In genomic region chr14:73865536-73866113, GRCh38 we compare ENCODE assay signal across 19 cellular contexts. TPM values are rescaled to one million over a fixed set of nuclear protein-coding genes. Genes with fewer than 3 reads are reported as not detected.
DNase-seq lines count a peak whose midpoint lies in the region; ATAC-seq, FAIRE-seq and TF ChIP-seq lines count a peak whose summit lies in the region.
"Had no signal": no experiment of that assay in that cellular context is flagged by ENCODE, and none has a peak within 500 bp of the region (broad histone marks: within the 10 kb centered on the region; RNA-seq: fewer than 3 reads in every experiment).

No MANE protein-coding gene starts in this region.

- intact Hi-C loops in HepG2 (cut with micrococcal nuclease; ENCODE audit: unreplicated experiment), result no loop called here
- intact Hi-C loops in right lobe of liver (cut with DNase I), result no loop called here
- intact Hi-C loops in K562 (cut with micrococcal nuclease), result loop anchor here (5.0 kb wide), 1 partner anchor 38 kb away; no protein-coding TSS in a partner anchor

- H4K20me1 ChIP-seq in HepG2 (ENCODE audit: insufficient read depth, low read length) (no peaks in the 10 kb centered on the region), K562 (replicated peaks; ENCODE audit: control insufficient read depth, insufficient read depth, low read length) (no peaks in the 10 kb centered on the region)

- H3K79me2 ChIP-seq in HepG2 (ENCODE audit: insufficient read depth, low read length) (no peaks in the 10 kb centered on the region), K562 (ENCODE audit: control insufficient read depth, insufficient read depth, low read length) (no peaks in the 10 kb centered on the region), parathyroid adenoma (no peaks in the 10 kb centered on the region)

- no peak for ATAC-seq in HepG2
- no peak for ATAC-seq in right lobe of liver
- ATAC-seq in K562, result no peak
- no peak for ATAC-seq in HG02852 (IDR thresholded peaks at IDR 0.05; ENCODE audit: unreplicated experiment)

- POLR2A ChIA-PET in HepG2 (lab: Yijun Ruan, JAX), result interaction anchor here (0.9 to 1.6 kb wide), 2 partner anchors 14 to 15 kb away, joined by 3 to 4 read pairs; partner anchors contain the start of gene PTGR2
- POLR2A ChIA-PET in K562 (lab: Yijun Ruan, JAX), result interaction anchor here (1.4 kb wide), 1 partner anchor 14 kb away, joined by 5 read pairs; the partner anchor contains the start of gene PTGR2

- no peak for FAIRE-seq in HepG2 (lab: Jason Lieb, UNC)
- FAIRE-seq in K562 (lab: Jason Lieb, UNC), result no peak
- FAIRE-seq: G401.6 had no signal

- no TSS peak for BruUV-seq in HepG2 (replicated peaks; lab: Mats Ljungman, UMichigan)
- no TSS peak for BruUV-seq in K562 (replicated peaks; lab: Mats Ljungman, UMichigan)

- TF ChIP-seq RAD21 in HepG2 (CRISPR knock-in tag; IDR thresholded peaks at IDR 0.05) (no peak), K562 (CRISPR knock-in tag; conservative IDR thresholded peaks at IDR 0.05 in 1 of 2, IDR thresholded peaks at IDR 0.05 in 1 of 2) (no peak)

- H3K27ac Mint-ChIP-seq in activated naive CD4-positive, alpha-beta T cell treated with anti-CD3 and anti-CD28 coated beads, Interleukin-2, amount 10 ng/mL, durations not matched to agents 7 days and 5 days, result no peak overlapping the region
- H3K27ac Mint-ChIP-seq: CD4-positive, CD25-positive, alpha-beta regulatory T cell; IgD-negative memory B cell had no signal

- CTCF ChIA-PET in HepG2 (lab: Yijun Ruan, JAX; ENCODE audit: low intra/inter-chr PET ratio, low total read pairs), result no interaction called here
- CTCF ChIA-PET in K562 (lab: Yijun Ruan, JAX; ENCODE audit: low intra/inter-chr PET ratio), result no interaction called here
- CTCF ChIA-PET in activated naive CD4-positive, alpha-beta T cell treated with anti-CD3 and anti-CD28 coated beads, Interleukin-2, amount 10 ng/mL, durations not matched to agents 7 days and 5 days (lab: Charles Lee), result interaction anchor here (0.6 to 0.9 kb wide), 2 partner anchors 37 to 166 kb away, joined by 3 to 4 read pairs; no protein-coding TSS in a partner anchor

- H3K27me3 Mint-ChIP-seq in activated naive CD4-positive, alpha-beta T cell treated with anti-CD3 and anti-CD28 coated beads, Interleukin-2, amount 10 ng/mL, durations not matched to agents 7 days and 5 days, result no peaks in the 10 kb centered on the region
- H3K27me3 Mint-ChIP-seq: CD4-positive, CD25-positive, alpha-beta regulatory T cell; IgD-negative memory B cell had no signal

- no peak overlapping the region for H3K4me2 ChIP-seq in HepG2 (ENCODE audit: low read depth, low read length)
- no peak overlapping the region for H3K4me2 ChIP-seq in K562 (ENCODE audit: insufficient read depth, low read length)
- no peak overlapping the region for H3K4me2 ChIP-seq in parathyroid adenoma (ENCODE audit: low read length)

- H2AFZ ChIP-seq in HepG2 (ENCODE audit: low read length) (no peak overlapping the region), K562 (ENCODE audit: low read depth, low read length) (no peak overlapping the region), parathyroid adenoma (peak overlapping the region; percentile 17)

- H3K27me3 ChIP-seq in HepG2 (ENCODE audit: control insufficient read depth in 1 of 2, insufficient read depth in 2 of 2, low read length in 2 of 2) (no peaks in the 10 kb centered on the region), right lobe of liver (no peaks in the 10 kb centered on the region), K562 (ENCODE audit: control insufficient read depth in 2 of 2, insufficient read depth in 2 of 2, low read length in 2 of 2) (no peaks in the 10 kb centered on the region), parathyroid adenoma (ENCODE audit: control insufficient read depth, insufficient read depth, low read length) (no peaks in the 10 kb centered on the region)
- H3K27me3 ChIP-seq: BE2C had no signal

- TF ChIP-seq POLR2A in HepG2 (IDR thresholded peaks at IDR 0.05; ENCODE audit: insufficient read depth in 1 of 2, low read depth in 2 of 2, low read length in 2 of 2) (no peak), right lobe of liver (IDR thresholded peaks at IDR 0.05) (no peak), K562 (conservative IDR thresholded peaks at IDR 0.05) (no peak)

- TF ChIP-seq CTCF in HepG2 (CRISPR knock-in tag; IDR thresholded peaks at IDR 0.05) (no peak), right lobe of liver (IDR thresholded peaks at IDR 0.05) (no peak), K562 (IDR thresholded peaks at IDR 0.05 in 2 of 3, conservative IDR thresholded peaks at IDR 0.05 in 1 of 3; ENCODE audit: insufficient read depth in 2 of 3, low read depth in 1 of 3, low read length in 3 of 3) (no peak), parathyroid adenoma (IDR thresholded peaks at IDR 0.05) (no peak)

- no peaks in the 10 kb centered on the region for H3K9me1 ChIP-seq in K562 (ENCODE audit: control insufficient read depth, insufficient read depth, low read length)

- H3K36me3 ChIP-seq in HepG2 (replicated peaks in 1 of 2; ENCODE audit: control insufficient read depth in 1 of 2, insufficient read depth in 2 of 2, low read length in 2 of 2) (0 out of 5 replicates have a peak, but pooled peaks cover 0 to 1% of the 10 kb centered on the region in 2 experiments), right lobe of liver (peaks cover 0 to 28% (median 11%) of the 10 kb centered on the region in 4 donors), K562 (ENCODE audit: control insufficient read depth, insufficient read depth, low read length) (peaks cover 39% of the 10 kb centered on the region), parathyroid adenoma (ENCODE audit: control insufficient read depth, insufficient read depth, low read length) (no peaks in the 10 kb centered on the region)

- H3K9ac ChIP-seq in HepG2 (ENCODE audit: insufficient read depth, low read depth, low read length) (no peak overlapping the region), K562 (ENCODE audit: insufficient read depth in 1 of 2, low read depth in 2 of 2, low read length in 2 of 2) (no peak overlapping the region), parathyroid adenoma (no peak overlapping the region)

- H3K4me3 ChIP-seq in HepG2 (replicated peaks in 1 of 3; ENCODE audit: insufficient read depth in 1 of 3, low read depth in 2 of 3, low read length in 3 of 3) (no peak overlapping the region), right lobe of liver (no peak overlapping the region), K562 (no peak overlapping the region), parathyroid adenoma (ENCODE audit: low read depth, low read length) (no peak overlapping the region)
- H3K4me3 ChIP-seq: HAP-1 had no signal

- H3K9me3 ChIP-seq in HepG2 (ENCODE audit: low read length) (no peaks in the 10 kb centered on the region), right lobe of liver (no peaks in the 10 kb centered on the region), K562 (replicated peaks; ENCODE audit: control insufficient read depth, insufficient read depth, low read depth, low read length) (no peaks in the 10 kb centered on the region), parathyroid adenoma (ENCODE audit: control insufficient read depth, low read length) (no peaks in the 10 kb centered on the region)
- H3K9me3 ChIP-seq: BE2C, HAP-1 had no signal

- no peak overlapping the region for H3K4me3 Mint-ChIP-seq in activated naive CD4-positive, alpha-beta T cell treated with anti-CD3 and anti-CD28 coated beads, Interleukin-2, amount 10 ng/mL, durations not matched to agents 7 days and 5 days
- H3K4me3 Mint-ChIP-seq: CD4-positive, CD25-positive, alpha-beta regulatory T cell; CD8-positive, alpha-beta memory T cell; IgD-negative memory B cell had no signal

- no peak overlapping the region for H3K27ac ChIP-seq in HepG2 (ENCODE audit: extremely low read length, insufficient read depth, low read length)
- H3K27ac ChIP-seq in right lobe of liver, result no peak overlapping the region
- H3K27ac ChIP-seq in K562 (ENCODE audit: extremely low read depth, low read depth, low read length), result no peak overlapping the region
- H3K27ac ChIP-seq in parathyroid adenoma, result peak overlapping the region; percentile 90

- no peaks in the 10 kb centered on the region for H3K4me1 Mint-ChIP-seq in activated naive CD4-positive, alpha-beta T cell treated with anti-CD3 and anti-CD28 coated beads, Interleukin-2, amount 10 ng/mL, durations not matched to agents 7 days and 5 days
- H3K4me1 Mint-ChIP-seq: CD8-positive, alpha-beta memory T cell had no signal

- H3K4me1 ChIP-seq in HepG2 (ENCODE audit: insufficient read depth, low read length) (no peaks in the 10 kb centered on the region), right lobe of liver (no peaks in the 10 kb centered on the region), K562 (replicated peaks in 1 of 2; ENCODE audit: control insufficient read depth in 2 of 2, insufficient read depth in 2 of 2, low read length in 2 of 2) (peaks cover 0 to 3% of the 10 kb centered on the region in 2 experiments; a peak in 3 of 5 replicates), parathyroid adenoma (peaks cover 48% of the 10 kb centered on the region)
- H3K4me1 ChIP-seq: HAP-1 had no signal

- no peaks in the 10 kb centered on the region for H3K9me3 Mint-ChIP-seq in activated naive CD4-positive, alpha-beta T cell treated with anti-CD3 and anti-CD28 coated beads, Interleukin-2, amount 10 ng/mL, durations not matched to agents 7 days and 5 days
- H3K9me3 Mint-ChIP-seq: CD4-positive, CD25-positive, alpha-beta regulatory T cell; CD8-positive, alpha-beta memory T cell; IgD-negative memory B cell had no signal

- DNase-seq in HepG2 (ENCODE audit: low spot score), result no peak
- DNase-seq in right lobe of liver, result no peak
- no peak for DNase-seq in K562 (ENCODE audit: extremely low read depth in 1 of 4, low spot score in 3 of 4)
- DNase-seq in activated naive CD4-positive, alpha-beta T cell treated with anti-CD3 and anti-CD28 coated beads, Interleukin-2, amount 10 ng/mL, durations not matched to agents 7 days and 5 days, result no peak
- DNase-seq in NCI-H2029 treated with DMSO at 0.1 percent for 48 hours (lab: John Stamatoyannopoulos, UW), result no peak
- DNase-seq: 8988T; ACHN; BE2C; C1 segment of cervical spinal cord; CD4-positive, CD25-positive, alpha-beta regulatory T cell; CD8-positive, alpha-beta memory T cell; COR-L47; DMS 273 treated with DMSO at 0.1 percent for 48 hours; KG1 had no signal

- TF ChIP-seq EP300 in HepG2 (IDR thresholded peaks at IDR 0.05; ENCODE audit: low read depth in 2 of 2, low read length in 2 of 2) (no peak), HepG2 (CRISPR knock-in tag; IDR thresholded peaks at IDR 0.05; ENCODE audit: borderline replicate concordance) (no peak), K562 (IDR thresholded peaks at IDR 0.05; ENCODE audit: low read length) (no peak)

- H3K36me3 Mint-ChIP-seq in activated naive CD4-positive, alpha-beta T cell treated with anti-CD3 and anti-CD28 coated beads, Interleukin-2, amount 10 ng/mL, durations not matched to agents 7 days and 5 days, result no peaks in the 10 kb centered on the region

- in situ Hi-C loops in HepG2 (cut with HindIII; ENCODE audit: extremely low pct_ligation_motif_present, low pct_unique_long_range_greater_than_20kb) (no loop called here), K562 (cut with MboI) (no loop called here)

- WGBS in HepG2 (ENCODE audit: low lambda C conversion rate), result 82% methylated on average over 8 of the region's 8 CpGs
- 67% methylated on average over 7 of the region's 8 CpGs for WGBS in right lobe of liver (ENCODE audit: insufficient coverage, low coverage, low lambda C conversion rate, missing lambda C conversion rate)
- 70% methylated on average over 7 of the region's 8 CpGs for WGBS in K562 (ENCODE audit: insufficient coverage, low coverage, missing lambda C conversion rate)

RNA-seq across cellular contexts. Expression of gene PTGR2, which starts 14.0 kb away (rescaled TPM):
- 4.3 and 5.1 TPM in 2 replicates for total RNA-seq in HepG2 (2016; rRNA removed; fragmentation: Illumina TruSeq; extraction: Trizol)
- 1.6 and 1.9 TPM in 2 replicates for total RNA-seq in HepG2 (2016; cell fraction: cytosol; rRNA removed; fragmentation: Illumina TruSeq; extraction: Trizol; ENCODE audit: low read depth)
- total RNA-seq in HepG2 (2016; cell fraction: insoluble cytoplasmic fraction; rRNA removed; fragmentation: Illumina TruSeq; extraction: Trizol), result 3.7 and 4.6 TPM in 2 replicates
- 1.5 and 1.6 TPM in 2 replicates for total RNA-seq in HepG2 (2016; cell fraction: membrane; rRNA removed; fragmentation: Illumina TruSeq; extraction: Trizol)
- 3.5 and 3.8 TPM in 2 replicates for total RNA-seq in HepG2 (2016; cell fraction: nucleus; rRNA removed; fragmentation: Illumina TruSeq; extraction: Trizol)
- 3.0 and 3.3 TPM in 2 replicates for polyA plus RNA-seq in HepG2 (2011; rRNA removed)
- 0.86 and 1.8 TPM in 2 replicates for polyA plus RNA-seq in HepG2 (2011; cell fraction: cytosol; rRNA removed)
- polyA plus RNA-seq in HepG2 (2011; cell fraction: nucleus; rRNA removed), result 2.6 and 3.6 TPM in 2 replicates
- 3.2 and 7.0 TPM in 2 replicates for polyA plus RNA-seq in HepG2 (2012)
- polyA plus RNA-seq in HepG2 (2016; cell fraction: cytosol; fragmentation: Illumina TruSeq; extraction: Trizol; ENCODE audit: low read depth), result 0.29 and 0.70 TPM in 2 replicates
- 4.4 and 6.1 TPM in 2 replicates for polyA plus RNA-seq in HepG2 (2016; cell fraction: insoluble cytoplasmic fraction; fragmentation: Illumina TruSeq; extraction: Trizol; ENCODE audit: low read depth)
- 0.40 and 0.52 TPM in 2 replicates for polyA plus RNA-seq in HepG2 (2016; cell fraction: membrane; fragmentation: Illumina TruSeq; extraction: Trizol; ENCODE audit: low read depth)
- polyA plus RNA-seq in HepG2 (2016; cell fraction: nucleus; fragmentation: Illumina TruSeq; extraction: Trizol; ENCODE audit: insufficient read depth, low read depth), result 5.0 and 6.0 TPM in 2 replicates
- 0.90 and 1.1 TPM in 2 replicates for polyA minus RNA-seq in HepG2 (2011; rRNA and poly(A)+ RNA removed; ENCODE audit: low replicate concordance)
- polyA minus RNA-seq in HepG2 (2011; cell fraction: cytosol; rRNA and poly(A)+ RNA removed), result 1.1 and 2.1 TPM in 2 replicates
- polyA minus RNA-seq in HepG2 (2011; cell fraction: nucleus; rRNA and poly(A)+ RNA removed), result 7.0 and 9.7 TPM in 2 replicates
- total RNA-seq in right lobe of liver, result 10 to 100 TPM in 4 of 6 experiments, 1 to 10 TPM in 2; 8.0 to 22.4 (median 12.4) TPM
- total RNA-seq in K562 (2011; cell fraction: chromatin; rRNA removed; ENCODE audit: low replicate concordance), result 17.5 and 53.7 TPM in 2 replicates
- total RNA-seq in K562 (2011; cell fraction: nucleolus; rRNA removed), result 9.3 and 11.4 TPM in 2 replicates
- 25.7 and 35.0 TPM in 2 replicates for total RNA-seq in K562 (2011; cell fraction: nucleoplasm; rRNA removed)
- 5.2 and 7.4 TPM in 2 replicates for total RNA-seq in K562 (2014; rRNA removed)
- total RNA-seq in K562 (2014; rRNA removed; fragmentation: Illumina TruSeq; extraction: Trizol), result 11.0 and 11.1 TPM in 2 replicates
- total RNA-seq in K562 (2015; rRNA removed; fragmentation: Illumina TruSeq; extraction: Trizol), result 8.6 and 9.6 TPM in 2 replicates
- total RNA-seq in K562 (2021), result 8.8 and 9.4 TPM in 2 replicates
- polyA plus RNA-seq in K562 (2011; rRNA removed), result 15.9 and 23.0 TPM in 2 replicates
- 2.3 and 4.8 TPM in 2 replicates for polyA plus RNA-seq in K562 (2011; cell fraction: cytosol; rRNA removed)
- 8.3 and 14.0 TPM in 2 replicates for polyA plus RNA-seq in K562 (2011; cell fraction: nucleus; rRNA removed)
- 7.3 and 8.6 TPM in 2 replicates for polyA plus RNA-seq in K562 (2012)
- polyA plus RNA-seq in K562 (2014; fragmentation: Illumina TruSeq; extraction: Trizol), result 16.8 and 17.5 TPM in 2 replicates
- polyA plus RNA-seq in K562 (2014; fragmentation: Nextera tagmentation; extraction: Ambion mirVana), result 10 to 100 TPM; 13.0 to 20.1 TPM
- polyA plus RNA-seq in K562 (2014; rRNA removed), result 12.2 and 13.0 TPM in 2 replicates
- 14.2 and 15.6 TPM in 2 replicates for polyA minus RNA-seq in K562 (2011; rRNA and poly(A)+ RNA removed)
- polyA minus RNA-seq in K562 (2011; cell fraction: cytosol; rRNA and poly(A)+ RNA removed), result 3.5 and 3.9 TPM in 2 replicates
- 6.3 and 10.4 TPM in 2 replicates for polyA minus RNA-seq in K562 (2011; cell fraction: nucleus; rRNA and poly(A)+ RNA removed)

RNA-seq across cellular contexts. Expression of gene ZNF410, which starts 21.0 kb away (rescaled TPM):
- total RNA-seq in HepG2 (2016; rRNA removed; fragmentation: Illumina TruSeq; extraction: Trizol), result 44.3 and 55.2 TPM in 2 replicates
- 21.4 and 23.4 TPM in 2 replicates for total RNA-seq in HepG2 (2016; cell fraction: cytosol; rRNA removed; fragmentation: Illumina TruSeq; extraction: Trizol; ENCODE audit: low read depth)
- total RNA-seq in HepG2 (2016; cell fraction: insoluble cytoplasmic fraction; rRNA removed; fragmentation: Illumina TruSeq; extraction: Trizol), result 42.4 and 52.0 TPM in 2 replicates
- total RNA-seq in HepG2 (2016; cell fraction: membrane; rRNA removed; fragmentation: Illumina TruSeq; extraction: Trizol), result 35.8 and 38.6 TPM in 2 replicates
- total RNA-seq in HepG2 (2016; cell fraction: nucleus; rRNA removed; fragmentation: Illumina TruSeq; extraction: Trizol), result 29.8 and 35.0 TPM in 2 replicates
- 16.7 and 19.2 TPM in 2 replicates for polyA plus RNA-seq in HepG2 (2011; rRNA removed)
- 11.8 and 16.6 TPM in 2 replicates for polyA plus RNA-seq in HepG2 (2011; cell fraction: cytosol; rRNA removed)
- 13.9 and 14.4 TPM in 2 replicates for polyA plus RNA-seq in HepG2 (2011; cell fraction: nucleus; rRNA removed)
- 15.0 and 16.3 TPM in 2 replicates for polyA plus RNA-seq in HepG2 (2012)
- 6.5 and 8.8 TPM in 2 replicates for polyA plus RNA-seq in HepG2 (2016; cell fraction: cytosol; fragmentation: Illumina TruSeq; extraction: Trizol; ENCODE audit: low read depth)
- 39.1 and 41.1 TPM in 2 replicates for polyA plus RNA-seq in HepG2 (2016; cell fraction: insoluble cytoplasmic fraction; fragmentation: Illumina TruSeq; extraction: Trizol; ENCODE audit: low read depth)
- 14.5 and 15.3 TPM in 2 replicates for polyA plus RNA-seq in HepG2 (2016; cell fraction: membrane; fragmentation: Illumina TruSeq; extraction: Trizol; ENCODE audit: low read depth)
- polyA plus RNA-seq in HepG2 (2016; cell fraction: nucleus; fragmentation: Illumina TruSeq; extraction: Trizol; ENCODE audit: insufficient read depth, low read depth), result 25.2 and 27.6 TPM in 2 replicates
- 19.2 and 45.6 TPM in 2 replicates for polyA minus RNA-seq in HepG2 (2011; rRNA and poly(A)+ RNA removed; ENCODE audit: low replicate concordance)
- 12.9 TPM in 2 replicates for polyA minus RNA-seq in HepG2 (2011; cell fraction: cytosol; rRNA and poly(A)+ RNA removed)
- 42.2 and 57.8 TPM in 2 replicates for polyA minus RNA-seq in HepG2 (2011; cell fraction: nucleus; rRNA and poly(A)+ RNA removed)
- total RNA-seq in right lobe of liver, result 10 to 100 TPM; 14.9 to 20.8 (median 18.3) TPM
- 82.2 and 124 TPM in 2 replicates for total RNA-seq in K562 (2011; cell fraction: chromatin; rRNA removed; ENCODE audit: low replicate concordance)
- total RNA-seq in K562 (2011; cell fraction: nucleolus; rRNA removed), result 42.0 and 47.6 TPM in 2 replicates
- total RNA-seq in K562 (2011; cell fraction: nucleoplasm; rRNA removed), result 76.8 and 107 TPM in 2 replicates
- total RNA-seq in K562 (2014; rRNA removed), result 25.9 and 26.2 TPM in 2 replicates
- total RNA-seq in K562 (2014; rRNA removed; fragmentation: Illumina TruSeq; extraction: Trizol), result 42.0 and 46.1 TPM in 2 replicates
- total RNA-seq in K562 (2015; rRNA removed; fragmentation: Illumina TruSeq; extraction: Trizol), result 35.9 and 38.7 TPM in 2 replicates
- 28.2 and 30.0 TPM in 2 replicates for total RNA-seq in K562 (2021)
- polyA plus RNA-seq in K562 (2011; rRNA removed), result 30.1 and 44.4 TPM in 2 replicates
- 13.9 and 19.9 TPM in 2 replicates for polyA plus RNA-seq in K562 (2011; cell fraction: cytosol; rRNA removed)
- polyA plus RNA-seq in K562 (2011; cell fraction: nucleus; rRNA removed), result 39.9 and 40.8 TPM in 2 replicates
- polyA plus RNA-seq in K562 (2012), result 23.1 and 27.2 TPM in 2 replicates
- 35.3 and 36.9 TPM in 2 replicates for polyA plus RNA-seq in K562 (2014; fragmentation: Illumina TruSeq; extraction: Trizol)
- polyA plus RNA-seq in K562 (2014; fragmentation: Nextera tagmentation; extraction: Ambion mirVana), result 10 to 100 TPM; 48.6 to 64.8 TPM
- polyA plus RNA-seq in K562 (2014; rRNA removed), result 20.5 and 29.1 TPM in 2 replicates
- polyA minus RNA-seq in K562 (2011; rRNA and poly(A)+ RNA removed), result 54.5 and 55.0 TPM in 2 replicates
- 14.1 and 20.9 TPM in 2 replicates for polyA minus RNA-seq in K562 (2011; cell fraction: cytosol; rRNA and poly(A)+ RNA removed)
- 26.0 and 43.7 TPM in 2 replicates for polyA minus RNA-seq in K562 (2011; cell fraction: nucleus; rRNA and poly(A)+ RNA removed)

Comparison
In these comparisons a context has a peak if more than half of its experiments do, and no peak if none do; other contexts are left out.
1. Of the 241 proteins assayed by ChIP-seq in both HepG2 and K562: peak only in HepG2: none; only in K562: MAFG; in both: MAFF and MAFK; in neither: 238.